Comparison of ENCODE assay signal across 11 cellular contexts in genomic region chr1:17559618-17560419, GRCh38. TPM values are rescaled to one million over a fixed set of nuclear protein-coding genes. Genes with fewer than 3 reads are reported as not detected.
A peak's percentile ranks its signal among the peaks of the same experiment; 100 is the strongest.
DNase-seq lines count a peak whose midpoint lies in the region; ATAC-seq, FAIRE-seq and TF ChIP-seq lines count a peak whose summit lies in the region.
"Had no signal": no experiment of that assay in that cellular context is flagged by ENCODE, and none has a peak within 500 bp of the region (broad histone marks: within the 10 kb centered on the region; RNA-seq: fewer than 3 reads in every experiment).

No MANE protein-coding gene starts in this region.

- H3K4me1 Mint-ChIP-seq in activated naive CD8-positive, alpha-beta T cell treated with anti-CD3 and anti-CD28 coated beads, Interleukin-2, amount 50 U/mL, for 24 hours, result no peaks in the 10 kb centered on the region

- ATAC-seq in upper lobe of left lung (ENCODE audit: low FRiP score in 2 of 2) (no peak), GM21423 (IDR thresholded peaks at IDR 0.05; ENCODE audit: unreplicated experiment) (no peak)
- ATAC-seq in activated naive CD8-positive, alpha-beta T cell treated with anti-CD3 and anti-CD28 coated beads, Interleukin-2, amount 50 U/mL, for 24 hours, result no peak

- H3K27ac ChIP-seq in upper lobe of left lung, result peak overlapping the region in 3 of 4 donors; percentile 42 to 86 (median 77)
- H3K27ac ChIP-seq: neutrophil, SJSA1 had no signal

- peaks cover 2 to 26% (median 9%) of the 10 kb centered on the region in 4 donors for H3K4me1 ChIP-seq in upper lobe of left lung

- no peaks in the 10 kb centered on the region for H3K27me3 ChIP-seq in upper lobe of left lung
- H3K27me3 ChIP-seq: SJSA1 had no signal

- no peaks in the 10 kb centered on the region for H3K36me3 ChIP-seq in upper lobe of left lung
- H3K36me3 ChIP-seq: neutrophil, SJSA1 had no signal

- H3K9me3 ChIP-seq in upper lobe of left lung, result no peaks in the 10 kb centered on the region
- H3K9me3 ChIP-seq: neutrophil, SJSA1 had no signal

- FAIRE-seq in RCC 7860 (lab: Jason Lieb, UNC), result peak; percentile 91
- FAIRE-seq: GM19239 had no signal

- H3K4me3 ChIP-seq in epithelial cell of proximal tubule (ENCODE audit: low read depth, low read length) (peak overlapping the region; percentile 29), upper lobe of left lung (no peak overlapping the region)
- H3K4me3 ChIP-seq: SJSA1 had no signal

- DNase-seq in RCC 7860 (ENCODE audit: low spot score) (peak; percentile 66), epithelial cell of proximal tubule (ENCODE audit: low read depth) (peak; percentile 71), mucosa of gallbladder (ENCODE audit: low spot score) (peak; percentile 76), upper lobe of left lung (no peak), G401 (ENCODE audit: low spot score) (no peak)
- no peak for DNase-seq in activated naive CD8-positive, alpha-beta T cell treated with anti-CD3 and anti-CD28 coated beads, Interleukin-2, amount 50 U/mL, for 24 hours
- DNase-seq: activated naive CD4-positive, alpha-beta T cell had no signal

- no peaks in the 10 kb centered on the region for H3K36me3 Mint-ChIP-seq in activated naive CD8-positive, alpha-beta T cell treated with anti-CD3 and anti-CD28 coated beads, Interleukin-2, amount 50 U/mL, for 24 hours (ENCODE audit: low read depth)

- no peak overlapping the region for H3K27ac Mint-ChIP-seq in activated naive CD8-positive, alpha-beta T cell treated with anti-CD3 and anti-CD28 coated beads, Interleukin-2, amount 50 U/mL, for 24 hours

- TF ChIP-seq EP300 in upper lobe of left lung (IDR thresholded peaks at IDR 0.05), result no peak

- H3K27me3 Mint-ChIP-seq in activated naive CD8-positive, alpha-beta T cell treated with anti-CD3 and anti-CD28 coated beads, Interleukin-2, amount 50 U/mL, for 24 hours, result peaks cover 3% of the 10 kb centered on the region

- in situ Hi-C loops in G401 (cut with HindIII; ENCODE audit: low sequenced_read_pairs), result no loop called here

- no peaks in the 10 kb centered on the region for H3K9me3 Mint-ChIP-seq in activated naive CD8-positive, alpha-beta T cell treated with anti-CD3 and anti-CD28 coated beads, Interleukin-2, amount 50 U/mL, for 24 hours

- TF ChIP-seq POLR2A in upper lobe of left lung (IDR thresholded peaks at IDR 0.05), result no peak

- H3K4me3 Mint-ChIP-seq in activated naive CD8-positive, alpha-beta T cell treated with anti-CD3 and anti-CD28 coated beads, Interleukin-2, amount 50 U/mL, for 24 hours, result no peak overlapping the region

- TF ChIP-seq CTCF in epithelial cell of proximal tubule (conservative IDR thresholded peaks at IDR 0.05; ENCODE audit: low read depth, low read length), result no peak
- TF ChIP-seq CTCF in upper lobe of left lung (IDR thresholded peaks at IDR 0.05), result no peak

- 70 to 80% methylated on average over 7 of the region's 7 CpGs for WGBS in upper lobe of left lung, 2 donors

RNA-seq across cellular contexts. Expression of gene ARHGEF10L, which starts 20.3 kb away (rescaled TPM):
- total RNA-seq in epithelial cell of proximal tubule, result 17.4 and 27.8 TPM in 2 replicates
- total RNA-seq in mucosa of gallbladder, result 53.0 TPM
- total RNA-seq in upper lobe of left lung, result 100 to 1,000 TPM in 1 of 6 donors, 10 to 100 TPM in 5; 17.6 to 172 (median 50.0) TPM
- 16.4 and 19.6 TPM in 2 replicates for total RNA-seq in G401 (2014; rRNA removed; shearing (Covaris generic))

Comparison
In these comparisons a context has a peak if more than half of its experiments do, and no peak if none do; other contexts are left out.
1. DNase-seq: peak in RCC 7860 (single experiment), epithelial cell of proximal tubule (single experiment) and mucosa of gallbladder (single experiment); none in upper lobe of left lung (0 of 2), G401 (single experiment) and activated naive CD8-positive, alpha-beta T cell treated with anti-CD3 and anti-CD28 coated beads, Interleukin-2, amount 50 U/mL, for 24 hours (single experiment).